24 cellular contexts compared by ENCODE assay signal in genomic region chr2:127506502-127506901, GRCh38. TPM values are rescaled to one million over a fixed set of nuclear protein-coding genes. Genes with fewer than 3 reads are reported as not detected.
A peak's percentile ranks its signal among the peaks of the same experiment; 100 is the strongest.
DNase-seq lines count a peak whose midpoint lies in the region; ATAC-seq, FAIRE-seq and TF ChIP-seq lines count a peak whose summit lies in the region.
"Had no signal": no experiment of that assay in that cellular context is flagged by ENCODE, and none has a peak within 500 bp of the region (broad histone marks: within the 10 kb centered on the region; RNA-seq: fewer than 3 reads in every experiment).

No MANE protein-coding gene starts in this region.

- H3K4me1 ChIP-seq in A549, result peaks cover 50% of the 10 kb centered on the region
- peaks cover 49% of the 10 kb centered on the region for H3K4me1 ChIP-seq in GM23248 (ENCODE audit: insufficient read depth)
- peaks cover 38% of the 10 kb centered on the region for H3K4me1 ChIP-seq in osteoblast (ENCODE audit: insufficient read depth, low read length)

- TF ChIP-seq POLR2A in A549 (IDR thresholded peaks at IDR 0.05; ENCODE audit: low read length), result no peak

- in situ Hi-C loops in GM23248 (cut with MboI), result no loop called here

- H3F3A ChIP-seq in GM23248 (ENCODE audit: insufficient read depth), result peaks cover 55% of the 10 kb centered on the region

- H3K79me2 ChIP-seq in GM23248 (ENCODE audit: insufficient read depth) (peaks cover 89% of the 10 kb centered on the region), osteoblast (ENCODE audit: insufficient read depth, low read length) (peaks cover 68% of the 10 kb centered on the region)

- H3K4me2 ChIP-seq in A549, result peak overlapping the region; percentile 71; the same call in 2 of the 3 replicates
- no peak overlapping the region for H3K4me2 ChIP-seq in GM23248 (ENCODE audit: unreplicated experiment)
- no peak overlapping the region for H3K4me2 ChIP-seq in osteoblast (ENCODE audit: insufficient read depth, low read length)

- H3K27me3 Mint-ChIP-seq in T-helper 17 cell, result no peaks in the 10 kb centered on the region
- H3K27me3 Mint-ChIP-seq: activated CD4-positive, alpha-beta T cell treated with anti-CD3 and anti-CD28 coated beads, Interleukin-2, amount 10 ng/mL, durations not matched to agents 7 days and 5 days; stimulated activated memory B cell treated with anti-CD40 and anti-IgM and Interleukin-4, amounts not matched to agents 10 μg/mL and 1 μg/mL and 100 μg/mL, for 72 hours had no signal

- no peak for TF ChIP-seq RAD21 in A549 (conservative IDR thresholded peaks at IDR 0.05 in 1 of 2, IDR thresholded peaks at IDR 0.05 in 1 of 2)

- no peak for TF ChIP-seq EP300 in A549 (IDR thresholded peaks at IDR 0.05)

- H3K27ac ChIP-seq in A549 (no peak overlapping the region; a peak in 1 of 6 replicates), GM23248 (peak overlapping the region; percentile 96), osteoblast (ENCODE audit: low read depth, low read length) (peak overlapping the region; percentile 88)
- H3K27ac ChIP-seq: esophagus squamous epithelium, VCaP had no signal

- POLR2A ChIA-PET in A549 (lab: Yijun Ruan, JAX), result no interaction called here

- no peak overlapping the region for H3K4me3 Mint-ChIP-seq in T-helper 17 cell
- H3K4me3 Mint-ChIP-seq: activated CD4-positive, alpha-beta T cell treated with anti-CD3 and anti-CD28 coated beads, Interleukin-2, amount 10 ng/mL, durations not matched to agents 7 days and 5 days; endodermal cell; H9; stimulated activated memory B cell treated with anti-CD40 and anti-IgM and Interleukin-4, amounts not matched to agents 10 μg/mL and 1 μg/mL and 100 μg/mL, for 72 hours had no signal

- TF ChIP-seq CTCF in A549 (IDR thresholded peaks at IDR 0.05), result no peak
- TF ChIP-seq CTCF in osteoblast (IDR thresholded peaks at IDR 0.05; ENCODE audit: extremely low read depth, low read depth, low read length), result no peak

- ATAC-seq in A549 (no peak), T-helper 17 cell (no peak), HG03045 (IDR thresholded peaks at IDR 0.05; ENCODE audit: unreplicated experiment) (no peak), HG02642 (IDR thresholded peaks at IDR 0.05; ENCODE audit: poor library complexity, unreplicated experiment) (no peak)
- ATAC-seq: stimulated activated memory B cell treated with anti-CD40 and anti-IgM and Interleukin-4, amounts not matched to agents 10 μg/mL and 1 μg/mL and 100 μg/mL, for 72 hours had no signal

- H3K36me3 ChIP-seq in GM23248 (ENCODE audit: low read depth) (peaks cover 35% of the 10 kb centered on the region), osteoblast (ENCODE audit: insufficient read depth, low read length) (peaks cover 39% of the 10 kb centered on the region)

- H3K27me3 ChIP-seq in GM23248 (replicated peaks; ENCODE audit: insufficient read depth) (no peaks in the 10 kb centered on the region), osteoblast (ENCODE audit: insufficient read depth, low read length) (no peaks in the 10 kb centered on the region)
- H3K27me3 ChIP-seq: BLaER1 treated with 17β-estradiol and CSF1 and Interleukin-3, amounts not matched to agents 10 nM and 100 nM; esophagus squamous epithelium; SJSA1 had no signal

- H3K36me3 Mint-ChIP-seq in T-helper 17 cell (ENCODE audit: low read depth), result peaks cover 20% of the 10 kb centered on the region

- H3K9ac ChIP-seq in GM23248, result peak overlapping the region; percentile 73; the same call in 1 of the 2 replicates
- H3K9ac ChIP-seq: BLaER1 treated with 17β-estradiol and CSF1 and Interleukin-3, amounts not matched to agents 10 nM and 100 nM had no signal

- 97% methylated on average over 1 of the region's 1 CpG for WGBS in A549 (ENCODE audit: missing lambda C conversion rate)
- WGBS in GM23248 (ENCODE audit: low coverage in 1 of 2, low lambda C conversion rate in 2 of 2, missing lambda C conversion rate in 2 of 2), 2 experiments, result 93 to 100% methylated on average over 1 of the region's 1 CpG

- peak overlapping the region; percentile 32 for H3K27ac Mint-ChIP-seq in T-helper 17 cell
- H3K27ac Mint-ChIP-seq: activated CD4-positive, alpha-beta T cell treated with anti-CD3 and anti-CD28 coated beads, Interleukin-2, amount 10 ng/mL, durations not matched to agents 7 days and 5 days; endodermal cell; H9 had no signal

- H3K9me2 ChIP-seq in GM23248 (ENCODE audit: insufficient read depth), result no peaks in the 10 kb centered on the region

- peaks cover 35% of the 10 kb centered on the region for H3K4me1 Mint-ChIP-seq in T-helper 17 cell

- FAIRE-seq in A549 (lab: Jason Lieb, UNC), result no peak
- FAIRE-seq: RCC 7860, urothelium cell line had no signal

- CTCF ChIA-PET in A549 (lab: Yijun Ruan, JAX), result interaction anchor here (1.0 to 3.0 kb wide), 3 partner anchors 9 to 182 kb away, joined by 3 to 10 read pairs (median 3); no protein-coding TSS in a partner anchor

- H4K20me1 ChIP-seq in GM23248 (ENCODE audit: insufficient read depth) (no peaks in the 10 kb centered on the region), osteoblast (ENCODE audit: insufficient read depth, low read length) (peaks cover 5% of the 10 kb centered on the region)

- H3K4me3 ChIP-seq in A549 (no peak overlapping the region), GM23248 (no peak overlapping the region), osteoblast (ENCODE audit: insufficient read depth, low read length) (no peak overlapping the region)
- H3K4me3 ChIP-seq: BLaER1 treated with 17β-estradiol and CSF1 and Interleukin-3, amounts not matched to agents 10 nM and 100 nM; esophagus squamous epithelium; SJSA1 had no signal

- no peak for DNase-seq in A549 (ENCODE audit: low read depth in 1 of 2, low spot score in 1 of 2)
- DNase-seq in GM23248, result peak; percentile 49
- no peak for DNase-seq in T-helper 17 cell
- no peak for DNase-seq in osteoblast (ENCODE audit: insufficient read length, low spot score, missing footprints)
- DNase-seq in SK-N-DZ (ENCODE audit: low spot score), result no peak
- DNase-seq in NCI-H1694 treated with DMSO at 0.1 percent for 48 hours (lab: John Stamatoyannopoulos, UW), result no peak
- DNase-seq: activated CD4-positive, alpha-beta T cell treated with anti-CD3 and anti-CD28 coated beads, Interleukin-2, amount 10 ng/mL, durations not matched to agents 7 days and 5 days; activated naive CD4-positive, alpha-beta T cell treated with anti-CD3 and anti-CD28 coated beads, Interleukin-2, amount 50 U/mL, for 16 hours; DND-41; endodermal cell; esophagus squamous epithelium; glutamatergic neuron; H9; kidney glomerular epithelial cell; NCI-H1417 treated with DMSO at 0.1 percent for 48 hours; NCI-H510A treated with DMSO at 0.1 percent for 48 hours had no signal

- H2AFZ ChIP-seq in GM23248 (no peak overlapping the region), osteoblast (ENCODE audit: low read length) (no peak overlapping the region)

- no peaks in the 10 kb centered on the region for H3K9me3 ChIP-seq in A549
- H3K9me3 ChIP-seq in GM23248 (ENCODE audit: low read depth), result no peaks in the 10 kb centered on the region
- no peaks in the 10 kb centered on the region for H3K9me3 ChIP-seq in T-helper 17 cell (ENCODE audit: control insufficient read depth, low read length, poor library complexity, severe bottlenecking)
- H3K9me3 ChIP-seq in osteoblast (ENCODE audit: low read depth, low read length), result no peaks in the 10 kb centered on the region
- H3K9me3 ChIP-seq: BLaER1 treated with 17β-estradiol and CSF1 and Interleukin-3, amounts not matched to agents 10 nM and 100 nM; esophagus squamous epithelium; SJSA1 had no signal

TF ChIP-seq in A549, 52 proteins besides CTCF, POLR2A, EP300 and RAD21 (continues in another document):
- TF ChIP-seq KDM1A (IDR thresholded peaks at IDR 0.05; ENCODE audit: low read depth) (no peak), EHMT2 (IDR thresholded peaks at IDR 0.05; ENCODE audit: low read depth) (no peak), FOSB (CRISPR knock-in tag; IDR thresholded peaks at IDR 0.05) (no peak), HOXB13 (CRISPR knock-in tag; IDR thresholded peaks at IDR 0.05; ENCODE audit: low read depth) (no peak), NR3C1 (IDR thresholded peaks at IDR 0.05) (no peak), TFCP2L1 (CRISPR knock-in tag; IDR thresholded peaks at IDR 0.05) (no peak), ZNF302 (CRISPR knock-in tag; IDR thresholded peaks at IDR 0.05) (no peak), HOXB5 (CRISPR knock-in tag; IDR thresholded peaks at IDR 0.05) (no peak), GATA3 (IDR thresholded peaks at IDR 0.05; ENCODE audit: borderline replicate concordance) (no peak), SREBF2 (IDR thresholded peaks at IDR 0.05) (no peak)
- TF ChIP-seq, protein P1, sequence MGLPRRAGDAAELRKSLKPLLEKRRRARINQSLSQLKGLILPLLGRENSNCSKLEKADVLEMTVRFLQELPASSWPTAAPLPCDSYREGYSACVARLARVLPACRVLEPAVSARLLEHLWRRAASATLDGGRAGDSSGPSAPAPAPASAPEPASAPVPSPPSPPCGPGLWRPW (IDR thresholded peaks at IDR 0.05), result no peak

RNA-seq across cellular contexts. Expression of gene IWS1, which starts 19.8 kb away (rescaled TPM):
- polyA plus RNA-seq in A549 (2011; rRNA removed) (57.2 and 69.1 TPM in 2 replicates), A549 (2017; fragmentation: RNase III; extraction: RNeasy Plus Mini Kit Qiagen cat#74134 plus additional on column Dnase treatment) (56.6 to 64.3 TPM (median 58.2 TPM) in 3 replicates), GM23248 (2016; fragmentation: Nextera tagmentation; extraction: Ambion mirVana) (41.1 and 42.4 TPM in 2 replicates)
- 20.6 and 23.6 TPM in 2 replicates for polyA plus RNA-seq in A549 (2012; cell fraction: cytosol; rRNA removed)
- 14.8 and 17.0 TPM in 2 replicates for polyA plus RNA-seq in A549 (2012; cell fraction: nucleus; rRNA removed)
- 16.8 and 24.3 TPM in 2 replicates for polyA minus RNA-seq in A549 (2011; rRNA and poly(A)+ RNA removed)
- total RNA-seq in GM23248 (2014; rRNA removed; shearing (Covaris generic)), result 23.3 and 32.4 TPM in 2 replicates
- total RNA-seq in T-helper 17 cell (10 to 100 TPM; 26.4 TPM), osteoblast (28.3 and 36.6 TPM in 2 replicates)
- 49.2 and 57.8 TPM in 2 replicates for polyA plus RNA-seq in SK-N-DZ (2014; cell fraction: cytosol; rRNA removed)
- 26.0 and 66.0 TPM in 2 replicates for polyA plus RNA-seq in SK-N-DZ (2014; cell fraction: nucleus; rRNA removed)

RNA-seq across cellular contexts. Expression of gene MYO7B, which starts 29.0 kb away (rescaled TPM):
- polyA plus RNA-seq in A549 (2011; rRNA removed) (0.09 and 0.15 TPM in 2 replicates), A549 (2017; fragmentation: RNase III; extraction: RNeasy Plus Mini Kit Qiagen cat#74134 plus additional on column Dnase treatment) (0.04 to 0.08 TPM (median 0.08 TPM) in 3 replicates), GM23248 (2016; fragmentation: Nextera tagmentation; extraction: Ambion mirVana) (not detected in 2 replicates)
- polyA plus RNA-seq in A549 (2012; cell fraction: cytosol; rRNA removed), result 0.03 and 0.09 TPM in 2 replicates
- polyA plus RNA-seq in A549 (2012; cell fraction: nucleus; rRNA removed), result 0.39 and 0.41 TPM in 2 replicates
- polyA minus RNA-seq in A549 (2011; rRNA and poly(A)+ RNA removed), result 0.15 and 0.50 TPM in 2 replicates
- total RNA-seq in GM23248 (2014; rRNA removed; shearing (Covaris generic)), result under 0.01 TPM in 1 of 2 replicates, not detected in the other
- total RNA-seq in T-helper 17 cell (under 1 TPM; 0.23 to 0.75 TPM), osteoblast (under 0.01 TPM in 2 replicates)
- not detected in 2 replicates for polyA plus RNA-seq in SK-N-DZ (2014; cell fraction: cytosol; rRNA removed)
- not detected in 2 replicates for polyA plus RNA-seq in SK-N-DZ (2014; cell fraction: nucleus; rRNA removed)
- total RNA-seq: H9 had no signal

Comparison
In these comparisons a context has a peak if more than half of its experiments do, and no peak if none do; other contexts are left out.
1. H3K27ac ChIP-seq: peak in GM23248 (single experiment) and osteoblast (single experiment); none in A549 (0 of 2).